Comparison of ENCODE assay signal across 8 cellular contexts in the genomic region with DNA sequence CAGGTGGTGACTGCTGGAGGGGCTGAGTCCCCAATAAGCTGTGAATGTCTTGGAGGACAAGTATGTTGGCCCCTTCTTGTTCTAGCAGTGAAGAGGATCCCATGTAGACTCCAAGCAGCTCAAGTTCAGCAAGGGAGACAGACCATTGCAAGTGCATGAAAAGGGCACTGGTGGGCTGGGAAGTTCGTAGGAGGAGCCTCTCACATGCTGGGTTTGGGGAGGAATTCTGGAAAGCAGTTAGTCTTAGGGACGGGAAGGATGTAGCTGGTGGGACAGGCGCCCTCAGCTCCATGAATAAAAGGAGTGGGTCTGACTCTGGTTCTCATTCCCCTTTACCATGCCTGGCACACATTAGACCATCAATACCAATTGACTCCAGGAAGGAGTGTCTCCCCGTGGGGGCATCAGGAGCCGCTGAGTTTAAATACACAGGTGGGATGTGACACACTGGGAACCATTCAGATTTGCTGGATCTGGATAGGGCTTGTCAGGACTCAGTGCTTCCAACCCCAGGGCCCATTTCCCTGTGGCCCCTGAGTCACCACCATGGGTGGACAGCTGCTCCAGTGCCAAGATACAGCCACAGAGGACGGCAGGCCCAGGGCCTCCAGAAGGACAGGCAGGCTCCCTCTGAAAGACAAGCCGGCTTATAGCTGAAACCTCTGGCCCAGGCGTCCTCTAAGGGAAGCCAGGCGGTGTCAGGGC. TPM values are rescaled to one million over a fixed set of nuclear protein-coding genes. Genes with fewer than 3 reads are reported as not detected.
DNase-seq lines count a peak whose midpoint lies in the region; ATAC-seq, FAIRE-seq and TF ChIP-seq lines count a peak whose summit lies in the region.

No MANE protein-coding gene starts in this region.

- no peak for FAIRE-seq in HepG2 (lab: Jason Lieb, UNC)

- TF ChIP-seq CTCF in HFFc6 (IDR thresholded peaks at IDR 0.05) (no peak), HepG2 (CRISPR knock-in tag; IDR thresholded peaks at IDR 0.05) (no peak)

- H3K4me3 ChIP-seq in CD4-positive, alpha-beta memory T cell (ENCODE audit: low read length in 2 of 2), result peak overlapping the region in 1 of 2 donors; percentile 57
- H3K4me3 ChIP-seq in HepG2 (replicated peaks in 1 of 3; ENCODE audit: insufficient read depth in 1 of 3, low read depth in 2 of 3, low read length in 3 of 3), result peak overlapping the region in 1 of 3 experiments; percentile 94; a peak in 3 of 6 replicates

- ATAC-seq in activated T-helper 17 cell treated with anti-CD3 and anti-CD28 coated beads, Interleukin-2, amount 50 U/mL, for 72 hours (replicated peaks), result peak; percentile 35
- ATAC-seq in HepG2, result peak; percentile 54

- POLR2A ChIA-PET in CD4-positive, alpha-beta memory T cell (lab: Charles Lee; ENCODE audit: partially characterized antibody), result interaction anchor here (1.0 to 2.5 kb wide), 4 partner anchors 80 to 181 kb away, joined by 3 to 17 read pairs (median 8); a partner anchor contains a TSS
- POLR2A ChIA-PET in HepG2 (lab: Yijun Ruan, JAX), result interaction anchor here (1.0 to 2.2 kb wide), 11 partner anchors 8 to 213 kb away, joined by 3 to 10 read pairs (median 5); a partner anchor contains a TSS

- peak overlapping the region in 1 of 7 donors; percentile 31 for H3K27ac Mint-ChIP-seq in CD4-positive, alpha-beta memory T cell
- H3K27ac Mint-ChIP-seq in HFFc6, result no peak overlapping the region
- no peak overlapping the region for H3K27ac Mint-ChIP-seq in activated T-helper 17 cell treated with anti-CD3 and anti-CD28 coated beads, Interleukin-2, amount 50 U/mL, for 72 hours

- H3K36me3 Mint-ChIP-seq in CD4-positive, alpha-beta memory T cell, result no peaks in the 10 kb centered on the region
- H3K36me3 Mint-ChIP-seq in HFFc6 (ENCODE audit: low read depth), result no peaks in the 10 kb centered on the region
- H3K36me3 Mint-ChIP-seq in activated T-helper 17 cell treated with anti-CD3 and anti-CD28 coated beads, Interleukin-2, amount 50 U/mL, for 72 hours (ENCODE audit: low read depth), result no peaks in the 10 kb centered on the region

- TF ChIP-seq EP300 in HepG2 (IDR thresholded peaks at IDR 0.05; ENCODE audit: low read depth in 2 of 2, low read length in 2 of 2), result no peak
- no peak for TF ChIP-seq EP300 in HepG2 (CRISPR knock-in tag; IDR thresholded peaks at IDR 0.05; ENCODE audit: borderline replicate concordance)

- CTCF ChIA-PET in CD4-positive, alpha-beta memory T cell (lab: Charles Lee; ENCODE audit: partially characterized antibody), result interaction anchor here (0.7 to 5.8 kb wide), 52 partner anchors 9 to 654 kb away, joined by 3 to 230 read pairs (median 5); a partner anchor contains a TSS
- CTCF ChIA-PET in HepG2 (lab: Yijun Ruan, JAX; ENCODE audit: low intra/inter-chr PET ratio, low total read pairs), result interaction anchor here (1.5 kb wide), 1 partner anchor 134 kb away, joined by 8 read pairs; no protein-coding TSS in a partner anchor

- BruUV-seq in HepG2 (replicated peaks; lab: Mats Ljungman, UMichigan), result no TSS peak

- in situ Hi-C loops in HepG2 (cut with HindIII; ENCODE audit: extremely low pct_ligation_motif_present, low pct_unique_long_range_greater_than_20kb), result loop anchor here (5.0 kb wide), 1 partner anchor 136 kb away; no protein-coding TSS in a partner anchor

- no peaks in the 10 kb centered on the region for H3K27me3 Mint-ChIP-seq in CD4-positive, alpha-beta memory T cell
- H3K27me3 Mint-ChIP-seq in HFFc6 (ENCODE audit: insufficient read depth), result peaks cover 3% of the 10 kb centered on the region; the same call in 1 of the 2 replicates
- no peaks in the 10 kb centered on the region for H3K27me3 Mint-ChIP-seq in activated T-helper 17 cell treated with anti-CD3 and anti-CD28 coated beads, Interleukin-2, amount 50 U/mL, for 72 hours

- intact Hi-C loops in CD4-positive, alpha-beta memory T cell (cut with micrococcal nuclease), result loop anchor here (1.0 to 5.0 kb wide), 7 partner anchors 107 to 372 kb away; a partner anchor contains a TSS
- intact Hi-C loops in HepG2 (cut with micrococcal nuclease; ENCODE audit: unreplicated experiment), result loop anchor here (2.0 kb wide), 2 partner anchors 135 to 213 kb away; no protein-coding TSS in a partner anchor

- DNase-seq in CD4-positive, alpha-beta memory T cell, result no peak
- DNase-seq in HFFc6 (no peak), HepG2 (ENCODE audit: low spot score) (no peak), nucleus accumbens (lab: John Stamatoyannopoulos, UW) (no peak), HPDE6-E6E7 (ENCODE audit: extremely low spot score) (no peak), GM19238 (ENCODE audit: insufficient read length, low spot score) (no peak), D341Med (ENCODE audit: low spot score) (no peak)

- H4K20me1 ChIP-seq in HepG2 (ENCODE audit: insufficient read depth, low read length), result peaks cover 12% of the 10 kb centered on the region

- H3K4me1 ChIP-seq in CD4-positive, alpha-beta memory T cell (ENCODE audit: insufficient read depth, low read length), result peaks cover 17% of the 10 kb centered on the region
- H3K4me1 ChIP-seq in HepG2 (ENCODE audit: insufficient read depth, low read length), result peaks cover 41% of the 10 kb centered on the region

- H3K4me2 ChIP-seq in HepG2 (ENCODE audit: low read depth, low read length), result peak overlapping the region; percentile 94

- peaks cover 40% of the 10 kb centered on the region for H3K79me2 ChIP-seq in HepG2 (ENCODE audit: insufficient read depth, low read length)

- H3K27me3 ChIP-seq in CD4-positive, alpha-beta memory T cell (ENCODE audit: insufficient read depth, low read length), result no peaks in the 10 kb centered on the region
- H3K27me3 ChIP-seq in HepG2 (ENCODE audit: control insufficient read depth in 1 of 2, insufficient read depth in 2 of 2, low read length in 2 of 2), result no peaks in the 10 kb centered on the region

- peaks cover 0 to 2% (median 0%) of the 10 kb centered on the region in 8 donors for H3K9me3 Mint-ChIP-seq in CD4-positive, alpha-beta memory T cell
- H3K9me3 Mint-ChIP-seq in HFFc6, result peaks cover 5% of the 10 kb centered on the region; the same call in 1 of the 2 replicates
- no peaks in the 10 kb centered on the region for H3K9me3 Mint-ChIP-seq in activated T-helper 17 cell treated with anti-CD3 and anti-CD28 coated beads, Interleukin-2, amount 50 U/mL, for 72 hours

- H2AFZ ChIP-seq in HepG2 (ENCODE audit: low read length), result peak overlapping the region; percentile 12

- H3K9ac ChIP-seq in HepG2 (ENCODE audit: insufficient read depth, low read depth, low read length), result peak overlapping the region; percentile 91

- no peak for TF ChIP-seq POLR2A in HepG2 (IDR thresholded peaks at IDR 0.05; ENCODE audit: insufficient read depth in 1 of 2, low read depth in 2 of 2, low read length in 2 of 2)

- H3K9me3 ChIP-seq in CD4-positive, alpha-beta memory T cell (ENCODE audit: control insufficient read depth in 1 of 2, low read length in 2 of 2), result no peaks in the 10 kb centered on the region
- H3K9me3 ChIP-seq in HepG2 (ENCODE audit: low read length), result no peaks in the 10 kb centered on the region

- no peak overlapping the region for H3K27ac ChIP-seq in CD4-positive, alpha-beta memory T cell (ENCODE audit: low read depth, low read length)
- peak overlapping the region; percentile 8 for H3K27ac ChIP-seq in HepG2 (ENCODE audit: extremely low read length, insufficient read depth, low read length)

- H3K36me3 ChIP-seq in CD4-positive, alpha-beta memory T cell (ENCODE audit: insufficient read depth, low read length), result no peaks in the 10 kb centered on the region
- H3K36me3 ChIP-seq in HepG2 (replicated peaks in 1 of 2; ENCODE audit: control insufficient read depth in 1 of 2, insufficient read depth in 2 of 2, low read length in 2 of 2), result peaks cover 7 to 21% of the 10 kb centered on the region in 2 experiments

- H3K4me3 Mint-ChIP-seq in CD4-positive, alpha-beta memory T cell, result peak overlapping the region; percentile 79 to 89 (median 82)
- H3K4me3 Mint-ChIP-seq in HFFc6, result peak overlapping the region; percentile 81
- H3K4me3 Mint-ChIP-seq in activated T-helper 17 cell treated with anti-CD3 and anti-CD28 coated beads, Interleukin-2, amount 50 U/mL, for 72 hours, result peak overlapping the region; percentile 71

- TF ChIP-seq RAD21 in HepG2 (CRISPR knock-in tag; IDR thresholded peaks at IDR 0.05), result no peak

- WGBS in HepG2 (ENCODE audit: low lambda C conversion rate), result 55% methylated on average over 7 of the region's 9 CpGs

- H3K4me1 Mint-ChIP-seq in CD4-positive, alpha-beta memory T cell, result peaks cover 0 to 4% (median 3%) of the 10 kb centered on the region in 4 donors
- H3K4me1 Mint-ChIP-seq in HFFc6 (ENCODE audit: low read depth), result peaks cover 20% of the 10 kb centered on the region
- H3K4me1 Mint-ChIP-seq in activated T-helper 17 cell treated with anti-CD3 and anti-CD28 coated beads, Interleukin-2, amount 50 U/mL, for 72 hours, result no peaks in the 10 kb centered on the region

TF ChIP-seq in HepG2, 621 proteins besides CTCF, POLR2A, EP300 and RAD21 (continues in another document):
- TF ChIP-seq NFRKB (IDR thresholded peaks at IDR 0.05), result no peak

RNA-seq across cellular contexts. Expression of a gene that starts 0.6 kb away (rescaled TPM):
- total RNA-seq in CD4-positive, alpha-beta memory T cell, result under 1 TPM; 0.47 to 0.61 TPM
- under 1 TPM; 0.22 to 0.47 TPM for polyA plus RNA-seq in CD4-positive, alpha-beta memory T cell
- 1 to 10 TPM; 5.1 to 8.0 (median 6.2) TPM for total RNA-seq in HFFc6 (2021; fragmentation: NEBNext Ultra II Directional; extraction: Animal tissue kit (Norgen Biotek cat#: 25700))
- total RNA-seq in activated T-helper 17 cell treated with anti-CD3 and anti-CD28 coated beads, Interleukin-2, amount 50 U/mL, for 72 hours, result 10 to 100 TPM in 1 of 2 donors, 1 to 10 TPM in 1; 6.3 to 10.1 TPM
- total RNA-seq in HepG2 (2016; rRNA removed; fragmentation: Illumina TruSeq; extraction: Trizol), result 25.9 and 28.9 TPM in 2 replicates
- 4.8 and 7.1 TPM in 2 replicates for total RNA-seq in HepG2 (2016; cell fraction: cytosol; rRNA removed; fragmentation: Illumina TruSeq; extraction: Trizol; ENCODE audit: low read depth)
- 24.2 and 27.1 TPM in 2 replicates for total RNA-seq in HepG2 (2016; cell fraction: insoluble cytoplasmic fraction; rRNA removed; fragmentation: Illumina TruSeq; extraction: Trizol)
- total RNA-seq in HepG2 (2016; cell fraction: membrane; rRNA removed; fragmentation: Illumina TruSeq; extraction: Trizol), result 7.2 and 8.5 TPM in 2 replicates
- 41.8 and 48.3 TPM in 2 replicates for total RNA-seq in HepG2 (2016; cell fraction: nucleus; rRNA removed; fragmentation: Illumina TruSeq; extraction: Trizol)
- polyA plus RNA-seq in HepG2 (2011; rRNA removed), result 27.0 and 30.0 TPM in 2 replicates
- polyA plus RNA-seq in HepG2 (2011; cell fraction: cytosol; rRNA removed), result 12.0 and 14.4 TPM in 2 replicates
- polyA plus RNA-seq in HepG2 (2011; cell fraction: nucleus; rRNA removed), result 50.8 and 61.5 TPM in 2 replicates
- 19.4 and 27.4 TPM in 2 replicates for polyA plus RNA-seq in HepG2 (2012)
- 3.2 and 3.5 TPM in 2 replicates for polyA plus RNA-seq in HepG2 (2016; cell fraction: cytosol; fragmentation: Illumina TruSeq; extraction: Trizol; ENCODE audit: low read depth)
- 27.4 and 32.8 TPM in 2 replicates for polyA plus RNA-seq in HepG2 (2016; cell fraction: insoluble cytoplasmic fraction; fragmentation: Illumina TruSeq; extraction: Trizol; ENCODE audit: low read depth)
- polyA plus RNA-seq in HepG2 (2016; cell fraction: membrane; fragmentation: Illumina TruSeq; extraction: Trizol; ENCODE audit: low read depth), result 8.6 and 8.7 TPM in 2 replicates
- polyA plus RNA-seq in HepG2 (2016; cell fraction: nucleus; fragmentation: Illumina TruSeq; extraction: Trizol; ENCODE audit: insufficient read depth, low read depth), result 46.3 and 54.4 TPM in 2 replicates
- polyA minus RNA-seq in HepG2 (2011; rRNA and poly(A)+ RNA removed; ENCODE audit: low replicate concordance), result 33.1 and 81.7 TPM in 2 replicates
- 16.2 and 25.9 TPM in 2 replicates for polyA minus RNA-seq in HepG2 (2011; cell fraction: cytosol; rRNA and poly(A)+ RNA removed)
- 90.9 and 100.0 TPM in 2 replicates for polyA minus RNA-seq in HepG2 (2011; cell fraction: nucleus; rRNA and poly(A)+ RNA removed)
